ENCODE assay signal across 16 cellular contexts in the genomic region with DNA sequence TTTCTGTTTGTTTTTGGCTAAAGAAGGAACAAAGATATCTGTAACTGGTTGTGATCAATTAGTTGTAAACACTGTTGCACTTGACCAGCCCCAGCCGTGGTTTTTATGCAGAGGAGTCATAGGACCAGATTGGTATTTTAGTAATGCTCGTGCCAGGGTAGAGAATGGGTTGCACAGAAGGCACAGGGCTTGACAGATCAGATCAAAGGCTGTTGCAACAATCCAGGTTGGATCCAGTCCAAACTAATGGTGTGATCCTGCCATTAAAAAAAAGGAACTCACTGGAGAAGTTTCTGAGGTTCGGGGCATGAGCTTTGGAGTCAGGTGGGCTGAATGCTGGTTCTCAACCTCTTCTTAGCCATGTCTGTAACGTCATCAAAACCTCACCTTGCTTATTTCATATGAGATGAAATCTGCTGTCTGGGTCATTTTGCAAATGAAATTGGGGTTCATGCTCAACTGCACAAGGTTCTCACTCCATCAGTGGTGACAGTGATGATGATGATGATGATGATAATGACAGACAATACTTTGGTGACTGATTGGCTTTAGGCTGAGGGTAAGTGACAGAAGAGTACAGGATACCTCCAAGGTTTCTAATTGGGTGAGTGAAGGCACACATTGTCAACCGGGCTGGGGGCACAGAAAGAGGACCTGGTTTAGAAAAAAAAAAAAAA. TPM values are rescaled to one million over a fixed set of nuclear protein-coding genes. Genes with fewer than 3 reads are reported as not detected.
DNase-seq lines count a peak whose midpoint lies in the region; ATAC-seq and TF ChIP-seq lines count a peak whose summit lies in the region.
"Had no signal": no experiment of that assay in that cellular context is flagged by ENCODE, and none has a peak within 500 bp of the region (broad histone marks: within the 10 kb centered on the region; RNA-seq: fewer than 3 reads in every experiment).

No MANE protein-coding gene starts in this region.

- no peak overlapping the region for H2AFZ ChIP-seq in GM23338
- H2AFZ ChIP-seq: parathyroid adenoma had no signal

- no peak for ATAC-seq in GM23338
- ATAC-seq in HG03460 (IDR thresholded peaks at IDR 0.05; ENCODE audit: unreplicated experiment), result no peak
- ATAC-seq: foreskin keratinocyte; left ventricle myocardium superior; stimulated activated naive B cell treated with anti-CD40 and anti-IgM and Interleukin-4, amounts not matched to agents 10 μg/mL and 1 μg/mL and 100 μg/mL, for 72 hours had no signal

- peaks cover 80% of the 10 kb centered on the region for H3K4me1 ChIP-seq in GM23338 (ENCODE audit: insufficient read depth)
- peaks cover 82 to 84% of the 10 kb centered on the region in 2 experiments for H3K4me1 ChIP-seq in neutrophil (ENCODE audit: control insufficient read depth in 1 of 2, insufficient read depth in 1 of 2, low read depth in 1 of 2, low read length in 1 of 2)
- H3K4me1 ChIP-seq: parathyroid adenoma, transverse colon had no signal

- no peaks in the 10 kb centered on the region for H3K9me2 ChIP-seq in GM23338 (ENCODE audit: insufficient read depth)

- no peaks in the 10 kb centered on the region for H3K79me2 ChIP-seq in GM23338 (replicated peaks; ENCODE audit: insufficient read depth)
- H3K79me2 ChIP-seq: parathyroid adenoma had no signal

- H3K9me3 ChIP-seq in neutrophil, result no peaks in the 10 kb centered on the region
- H3K9me3 ChIP-seq: transverse colon had no signal

- no peak for DNase-seq in GM23338 (ENCODE audit: low spot score)
- peak; percentile 22 to 34 for DNase-seq in Kasumi-1 (lab: John Stamatoyannopoulos, UW)
- no peak for DNase-seq in chondrocyte (ENCODE audit: low spot score)
- no peak for DNase-seq in HT-29 (ENCODE audit: low spot score)
- DNase-seq in activated CD8-positive, alpha-beta memory T cell treated with anti-CD3 and anti-CD28 coated beads, Interleukin-2, amount 50 U/mL, for 48 hours, result no peak
- DNase-seq: activated effector memory CD4-positive, alpha-beta T cell treated with anti-CD3 and anti-CD28 coated beads, Interleukin-2, amount 50 U/mL, for 16 hours; DMS79; foreskin keratinocyte; left ventricle myocardium superior; NCI-H748 treated with DMSO at 0.1 percent for 48 hours; RPMI8226; stimulated activated naive B cell treated with anti-CD40 and anti-IgM and Interleukin-4, amounts not matched to agents 10 μg/mL and 1 μg/mL and 100 μg/mL, for 72 hours; transverse colon had no signal

- H3K27me3 Mint-ChIP-seq in GM23338 (ENCODE audit: insufficient read depth, low read depth, poor library complexity), result peaks cover 16% of the 10 kb centered on the region
- no peaks in the 10 kb centered on the region for H3K27me3 Mint-ChIP-seq in chondrocyte (ENCODE audit: low read depth)
- H3K27me3 Mint-ChIP-seq: stimulated activated naive B cell treated with anti-CD40 and anti-IgM and Interleukin-4, amounts not matched to agents 10 μg/mL and 1 μg/mL and 100 μg/mL, for 72 hours had no signal

- peaks cover 57% of the 10 kb centered on the region for H3K4me1 Mint-ChIP-seq in GM23338
- H3K4me1 Mint-ChIP-seq in chondrocyte (ENCODE audit: low read depth), result peaks cover 73% of the 10 kb centered on the region

- H3K27ac ChIP-seq in GM23338 (ENCODE audit: low read depth), result peak overlapping the region; percentile 97
- H3K27ac ChIP-seq in neutrophil, result peak overlapping the region; percentile 85
- H3K27ac ChIP-seq: foreskin keratinocyte, parathyroid adenoma, transverse colon had no signal

- H4K20me1 ChIP-seq in GM23338 (replicated peaks; ENCODE audit: insufficient read depth), result no peaks in the 10 kb centered on the region

- H3K4me3 Mint-ChIP-seq in GM23338, result peak overlapping the region; percentile 11; the same call in 1 of the 3 replicates
- no peak overlapping the region for H3K4me3 Mint-ChIP-seq in chondrocyte (ENCODE audit: unreplicated experiment)
- H3K4me3 Mint-ChIP-seq: stimulated activated naive B cell treated with anti-CD40 and anti-IgM and Interleukin-4, amounts not matched to agents 10 μg/mL and 1 μg/mL and 100 μg/mL, for 72 hours had no signal

- peak overlapping the region; percentile 34; the same call in 1 of the 2 replicates for H3K4me2 ChIP-seq in GM23338

- peak overlapping the region; percentile 87 for H3K27ac Mint-ChIP-seq in GM23338
- peak overlapping the region; percentile 96 for H3K27ac Mint-ChIP-seq in chondrocyte (ENCODE audit: unreplicated experiment)
- H3K27ac Mint-ChIP-seq: stimulated activated naive B cell treated with anti-CD40 and anti-IgM and Interleukin-4, amounts not matched to agents 10 μg/mL and 1 μg/mL and 100 μg/mL, for 72 hours had no signal

- H3K27me3 ChIP-seq in GM23338 (ENCODE audit: insufficient read depth), result no peaks in the 10 kb centered on the region
- H3K27me3 ChIP-seq in neutrophil, result no peaks in the 10 kb centered on the region
- H3K27me3 ChIP-seq: foreskin keratinocyte, transverse colon had no signal

- H3F3A ChIP-seq in GM23338 (replicated peaks; ENCODE audit: low read depth), result peaks cover 12% of the 10 kb centered on the region; the same call in 1 of the 2 replicates

- H3K36me3 Mint-ChIP-seq in GM23338 (ENCODE audit: low read depth), result peaks cover 41% of the 10 kb centered on the region
- H3K36me3 Mint-ChIP-seq in chondrocyte (ENCODE audit: low read depth), result peaks cover 3% of the 10 kb centered on the region

- no peak for TF ChIP-seq CTCF in GM23338 (conservative IDR thresholded peaks at IDR 0.05; ENCODE audit: low read depth in 2 of 2)
- TF ChIP-seq CTCF in chondrocyte (IDR thresholded peaks at IDR 0.05), result no peak
- no peak for TF ChIP-seq CTCF in neutrophil (IDR thresholded peaks at IDR 0.05)

- H3K4me3 ChIP-seq in GM23338 (no peak overlapping the region), neutrophil (ENCODE audit: low read depth in 1 of 2, low read length in 1 of 2) (no peak overlapping the region)
- H3K4me3 ChIP-seq: transverse colon had no signal

- H3K9me3 Mint-ChIP-seq in GM23338 (no peaks in the 10 kb centered on the region), chondrocyte (ENCODE audit: low read depth) (no peaks in the 10 kb centered on the region)
- H3K9me3 Mint-ChIP-seq: stimulated activated naive B cell treated with anti-CD40 and anti-IgM and Interleukin-4, amounts not matched to agents 10 μg/mL and 1 μg/mL and 100 μg/mL, for 72 hours had no signal

- H3K36me3 ChIP-seq in GM23338 (ENCODE audit: insufficient read depth) (no peaks in the 10 kb centered on the region), neutrophil (no peaks in the 10 kb centered on the region)
- H3K36me3 ChIP-seq: transverse colon had no signal

TF ChIP-seq in GM23338, 12 proteins besides CTCF, POLR2A, EP300 and RAD21 (continues in another document):
- no peak for TF ChIP-seq CREB1 (CRISPR knock-in tag; IDR thresholded peaks at IDR 0.05; ENCODE audit: low read depth)

RNA-seq across cellular contexts. Expression of gene ZNF281, which starts 43.1 kb away (rescaled TPM):
- total RNA-seq in GM23338 (2014; rRNA removed; shearing (Covaris generic)), result 79.3 and 81.2 TPM in 2 replicates
- polyA plus RNA-seq in GM23338 (2016; fragmentation: Nextera tagmentation; extraction: Ambion mirVana), result 51.5 and 62.1 TPM in 2 replicates
- 34.2 to 37.3 TPM (median 34.9 TPM) in 3 replicates for total RNA-seq in chondrocyte
- total RNA-seq in HT-29 (2014; rRNA removed; shearing (Covaris generic)), result 5.9 and 6.8 TPM in 2 replicates

Comparison
In these comparisons a context has a peak if more than half of its experiments do, and no peak if none do; other contexts are left out.
1. DNase-seq: peak in Kasumi-1 (2 of 2); none in GM23338 (single experiment), chondrocyte (single experiment), HT-29 (single experiment) and activated CD8-positive, alpha-beta memory T cell treated with anti-CD3 and anti-CD28 coated beads, Interleukin-2, amount 50 U/mL, for 48 hours (single experiment).